In genomic region chr6:99485395-99485773, GRCh38 we compare ENCODE assay signal across 19 cellular contexts.
A peak's percentile ranks its signal among the peaks of the same experiment; 100 is the strongest.
DNase-seq lines count a peak whose midpoint lies in the region; ATAC-seq and TF ChIP-seq lines count a peak whose summit lies in the region.
"Had no signal": no experiment of that assay in that cellular context is flagged by ENCODE, and none has a peak within 500 bp of the region (broad histone marks: within the 10 kb centered on the region; RNA-seq: fewer than 3 reads in every experiment).

No MANE protein-coding gene starts in this region.

- no peaks in the 10 kb centered on the region for H4K20me1 ChIP-seq in OCI-LY1 (ENCODE audit: insufficient read depth, low read length)

- ATAC-seq in GM18519 (IDR thresholded peaks at IDR 0.05; ENCODE audit: low FRiP score, unreplicated experiment) (peak; percentile 3), memory B cell (ENCODE audit: low read depth) (peak; percentile 37), HG02970 (IDR thresholded peaks at IDR 0.05; ENCODE audit: low FRiP score, unreplicated experiment) (no peak)
- ATAC-seq in stimulated activated naive CD8-positive, alpha-beta T cell treated with anti-CD3 and anti-CD28 coated beads, Interleukin-15, amount 100 ng/mL, for 72 hours = no peak

- H3K9ac ChIP-seq in OCI-LY1 (ENCODE audit: low read length) = peak overlapping the region; percentile 56; the same call in 1 of the 2 replicates

- peak overlapping the region; percentile 57 for H3K4me2 ChIP-seq in OCI-LY1 (ENCODE audit: low read length)

- 0 out of 2 replicates have a peak, but pooled peaks cover 3% of the 10 kb centered on the region for H3F3A ChIP-seq in OCI-LY1 (ENCODE audit: insufficient read depth, low read length)

- no peaks in the 10 kb centered on the region for H3K27me3 ChIP-seq in OCI-LY1 (ENCODE audit: insufficient read depth, low read length)

- H3K9me3 Mint-ChIP-seq in memory B cell = no peaks in the 10 kb centered on the region
- no peaks in the 10 kb centered on the region for H3K9me3 Mint-ChIP-seq in stimulated activated naive CD8-positive, alpha-beta T cell treated with anti-CD3 and anti-CD28 coated beads, Interleukin-15, amount 100 ng/mL, for 72 hours
- H3K9me3 Mint-ChIP-seq: CD4-positive, CD25-positive, alpha-beta regulatory T cell had no signal

- H3K4me3 ChIP-seq in GM12865 (ENCODE audit: low read depth, low read length) (peak overlapping the region; percentile 23; the same call in 1 of the 2 replicates), OCI-LY1 (ENCODE audit: low read depth, low read length, poor library complexity, severe bottlenecking) (no peak overlapping the region), foreskin fibroblast (ENCODE audit: low read depth in 1 of 2, low read length in 2 of 2) (no peak overlapping the region)
- H3K4me3 ChIP-seq: SK-N-MC had no signal

- H3K4me3 Mint-ChIP-seq in memory B cell = no peak overlapping the region
- no peak overlapping the region for H3K4me3 Mint-ChIP-seq in stimulated activated naive CD8-positive, alpha-beta T cell treated with anti-CD3 and anti-CD28 coated beads, Interleukin-15, amount 100 ng/mL, for 72 hours
- H3K4me3 Mint-ChIP-seq: CD4-positive, CD25-positive, alpha-beta regulatory T cell had no signal

- H2AFZ ChIP-seq in OCI-LY1 (ENCODE audit: low read length) = no peak overlapping the region; the same call in 1 of the 2 replicates

- no peaks in the 10 kb centered on the region for H3K9me2 ChIP-seq in OCI-LY1 (ENCODE audit: low read depth, low read length)

- peaks cover 16% of the 10 kb centered on the region for H3K4me1 Mint-ChIP-seq in memory B cell
- H3K4me1 Mint-ChIP-seq in stimulated activated naive CD8-positive, alpha-beta T cell treated with anti-CD3 and anti-CD28 coated beads, Interleukin-15, amount 100 ng/mL, for 72 hours = no peaks in the 10 kb centered on the region

- peak; percentile 13 for DNase-seq in GM12865 (ENCODE audit: low read depth)
- DNase-seq in memory B cell (ENCODE audit: low spot score in 2 of 2) = no peak
- no peak for DNase-seq in stimulated activated naive CD8-positive, alpha-beta T cell treated with anti-CD3 and anti-CD28 coated beads, Interleukin-15, amount 100 ng/mL, for 72 hours
- DNase-seq in foreskin fibroblast = no peak
- no peak for DNase-seq in NAMALWA (ENCODE audit: low spot score)
- DNase-seq: CD4-positive, CD25-positive, alpha-beta regulatory T cell; GOT3; HCEC 1CT; KG1; NCI-H1694; NCI-H2081 treated with DMSO at 0.1 percent for 48 hours; NCI-H2171 treated with DMSO at 0.1 percent for 48 hours; NCI-H526; SHP77 treated with DMSO at 0.1 percent for 48 hours had no signal

- no peak for TF ChIP-seq CTCF in GM12865 (IDR thresholded peaks at IDR 0.05; ENCODE audit: insufficient read depth, low read depth, low read length, missing control alignments)
- no peak for TF ChIP-seq CTCF in OCI-LY1 (IDR thresholded peaks at IDR 0.05; ENCODE audit: low read length)
- TF ChIP-seq CTCF in foreskin fibroblast (IDR thresholded peaks at IDR 0.05; ENCODE audit: low read depth, low read length) = no peak

- peaks cover 16% of the 10 kb centered on the region for H3K36me3 Mint-ChIP-seq in memory B cell

- H3K9me3 ChIP-seq in OCI-LY1 (ENCODE audit: low read length) = no peaks in the 10 kb centered on the region

- H3K27ac Mint-ChIP-seq in memory B cell = peak overlapping the region; percentile 74
- H3K27ac Mint-ChIP-seq in stimulated activated naive CD8-positive, alpha-beta T cell treated with anti-CD3 and anti-CD28 coated beads, Interleukin-15, amount 100 ng/mL, for 72 hours = no peak overlapping the region
- H3K27ac Mint-ChIP-seq: CD4-positive, CD25-positive, alpha-beta regulatory T cell had no signal

- H3K4me1 ChIP-seq in OCI-LY1 (ENCODE audit: insufficient read depth, low read length, severe bottlenecking) = peaks cover 25% of the 10 kb centered on the region

- no peaks in the 10 kb centered on the region for H3K27me3 Mint-ChIP-seq in memory B cell
- H3K27me3 Mint-ChIP-seq in stimulated activated naive CD8-positive, alpha-beta T cell treated with anti-CD3 and anti-CD28 coated beads, Interleukin-15, amount 100 ng/mL, for 72 hours = no peaks in the 10 kb centered on the region
- H3K27me3 Mint-ChIP-seq: CD4-positive, CD25-positive, alpha-beta regulatory T cell had no signal

- peaks cover 37% of the 10 kb centered on the region for H3K36me3 ChIP-seq in OCI-LY1 (ENCODE audit: insufficient read depth, low read length)

- no peaks in the 10 kb centered on the region for H3K79me2 ChIP-seq in OCI-LY1 (ENCODE audit: insufficient read depth, low read length)

- H3K27ac ChIP-seq in OCI-LY1 (ENCODE audit: low read depth, low read length, poor library complexity, severe bottlenecking) = peak overlapping the region; percentile 80
- H3K27ac ChIP-seq: RWPE1 had no signal

Comparison
In these comparisons a context has a peak if more than half of its experiments do, and no peak if none do; other contexts are left out.
1. ATAC-seq: peak in GM18519 (single experiment) and memory B cell (single experiment); none in stimulated activated naive CD8-positive, alpha-beta T cell treated with anti-CD3 and anti-CD28 coated beads, Interleukin-15, amount 100 ng/mL, for 72 hours (single experiment) and HG02970 (single experiment).